Comparison of ENCODE assay signal across 7 cellular contexts in the genomic region with DNA sequence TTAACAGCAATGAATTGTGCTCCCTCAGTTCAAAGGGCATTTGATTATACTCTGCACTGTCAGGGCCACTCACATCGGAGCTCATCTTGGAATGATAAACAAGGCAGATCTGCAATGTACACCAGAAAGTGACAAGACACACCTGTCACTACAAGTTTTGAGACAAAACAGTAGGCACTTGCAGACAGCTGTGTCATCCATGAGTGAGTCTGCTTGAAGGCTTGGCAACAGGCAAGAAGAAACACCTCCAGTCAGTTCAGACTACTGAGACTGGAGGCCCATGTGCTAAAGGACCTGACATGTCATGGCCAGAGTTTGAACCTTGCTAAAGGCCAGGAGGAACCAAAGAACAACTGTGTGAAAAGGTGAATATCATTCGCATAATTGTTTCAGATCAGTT.
DNase-seq lines count a peak whose midpoint lies in the region; ATAC-seq, FAIRE-seq and TF ChIP-seq lines count a peak whose summit lies in the region.
"Not testable (repeated sequence)": the region's sequence is repeated elsewhere in the genome, so short reads cannot be mapped to it uniquely, and the experiment has no call there.

No MANE protein-coding gene starts in this region.

- H3K4me3 ChIP-seq in A549: not testable (repeated sequence)

- TF ChIP-seq POLR2A in A549 (IDR thresholded peaks at IDR 0.05; ENCODE audit: low read length); H54 (IDR thresholded peaks at IDR 0.05; ENCODE audit: low read depth, low read length): not testable (repeated sequence)

- not testable (repeated sequence) for H3K4me2 ChIP-seq in A549

- not testable (repeated sequence) for TF ChIP-seq CTCF in A549 (IDR thresholded peaks at IDR 0.05)

- POLR2A ChIA-PET in A549 (lab: Yijun Ruan, JAX): not testable (repeated sequence)

- not testable (repeated sequence) for H3K9me3 ChIP-seq in A549

- not testable (repeated sequence) for H3K4me1 ChIP-seq in A549

- TF ChIP-seq RAD21 in A549 (conservative IDR thresholded peaks at IDR 0.05 in 1 of 2, IDR thresholded peaks at IDR 0.05 in 1 of 2): not testable (repeated sequence)

- H3K27ac ChIP-seq in A549: not testable (repeated sequence)

- not testable (repeated sequence) for ATAC-seq in A549
- peak; percentile 57 for ATAC-seq in GM18907 (IDR thresholded peaks at IDR 0.05; ENCODE audit: unreplicated experiment)
- peak; percentile 57 for ATAC-seq in GM19463 (IDR thresholded peaks at IDR 0.05; ENCODE audit: unreplicated experiment)
- ATAC-seq in HG03342 (IDR thresholded peaks at IDR 0.05; ENCODE audit: unreplicated experiment): peak; percentile 74

- CTCF ChIA-PET in A549 (lab: Yijun Ruan, JAX): not testable (repeated sequence)

- not testable (repeated sequence) for TF ChIP-seq EP300 in A549 (IDR thresholded peaks at IDR 0.05)

- 53% methylated on average over 2 of the region's 2 CpGs for WGBS in A549 (ENCODE audit: missing lambda C conversion rate)

- peak; percentile 36 for FAIRE-seq in A549 (lab: Jason Lieb, UNC)
- peak; percentile 33 for FAIRE-seq in H54 (lab: Jason Lieb, UNC)
- FAIRE-seq in urothelium cell line (lab: Jason Lieb, UNC): peak; percentile 50

- not testable (repeated sequence) for DNase-seq in A549 (ENCODE audit: low read depth in 1 of 2, low spot score in 1 of 2); H54 (ENCODE audit: insufficient read length, low spot score); urothelium cell line (ENCODE audit: low spot score)
- DNase-seq in SK-N-DZ (ENCODE audit: low spot score): peak; percentile 93
